In genomic region chr10:73786512-73786885, GRCh38 we compare ENCODE assay signal across 1 cellular context.
TF ChIP-seq lines count a peak whose summit lies in the region.

No MANE protein-coding gene starts in this region.

TF ChIP-seq in H1, 55 proteins besides CTCF, POLR2A, EP300 and RAD21:
- no peak for TF ChIP-seq KDM4A (IDR thresholded peaks at IDR 0.05; ENCODE audit: low read depth, low read length, severe bottlenecking)
- TF ChIP-seq SAP30 (IDR thresholded peaks at IDR 0.05; ENCODE audit: insufficient read depth, insufficient replicate concordance, low read length): no peak
- no peak for TF ChIP-seq PHF8 (conservative IDR thresholded peaks at IDR 0.05; ENCODE audit: low read depth, low read length)
- TF ChIP-seq KDM5A (IDR thresholded peaks at IDR 0.05; ENCODE audit: low read length): no peak
- TF ChIP-seq BCL11A (IDR thresholded peaks at IDR 0.05; ENCODE audit: low read depth in 2 of 2, low read length in 2 of 2): no peak
- TF ChIP-seq TAF1 (IDR thresholded peaks at IDR 0.05; ENCODE audit: low read depth, low read length): no peak
- TF ChIP-seq SP2 (IDR thresholded peaks at IDR 0.05; ENCODE audit: low read length): no peak
- TF ChIP-seq SRF (IDR thresholded peaks at IDR 0.05; ENCODE audit: low read depth, low read length): no peak
- TF ChIP-seq FOSL1 (IDR thresholded peaks at IDR 0.05; ENCODE audit: insufficient read depth, low read depth, low read length): no peak
- TF ChIP-seq, protein P1, sequence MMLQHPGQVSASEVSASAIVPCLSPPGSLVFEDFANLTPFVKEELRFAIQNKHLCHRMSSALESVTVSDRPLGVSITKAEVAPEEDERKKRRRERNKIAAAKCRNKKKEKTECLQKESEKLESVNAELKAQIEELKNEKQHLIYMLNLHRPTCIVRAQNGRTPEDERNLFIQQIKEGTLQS (IDR thresholded peaks at IDR 0.05; ENCODE audit: insufficient read depth, low read depth, low read length): no peak
- TF ChIP-seq RXRA (IDR thresholded peaks at IDR 0.05; ENCODE audit: insufficient read depth, low read depth, low read length): no peak
- no peak for TF ChIP-seq CHD7 (IDR thresholded peaks at IDR 0.05; ENCODE audit: insufficient replicate concordance, low read length)
- no peak for TF ChIP-seq HDAC6 (IDR thresholded peaks at IDR 0.05; ENCODE audit: low read depth, low read length)
- TF ChIP-seq TEAD4 (IDR thresholded peaks at IDR 0.05; ENCODE audit: low read depth, low read length): no peak
